ENCODE assay signal across 1 cellular context in genomic region chr7:992742-993607, GRCh38.
TF ChIP-seq lines count a peak whose summit lies in the region.

No MANE protein-coding gene starts in this region.

TF ChIP-seq in HepG2, 621 proteins besides CTCF, POLR2A, EP300 and RAD21 (continued from another document and continues in another):
- TF ChIP-seq, protein P1, sequence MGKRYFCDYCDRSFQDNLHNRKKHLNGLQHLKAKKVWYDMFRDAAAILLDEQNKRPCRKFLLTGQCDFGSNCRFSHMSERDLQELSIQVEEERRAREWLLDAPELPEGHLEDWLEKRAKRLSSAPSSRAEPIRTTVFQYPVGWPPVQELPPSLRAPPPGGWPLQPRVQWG (CRISPR knock-in tag; IDR thresholded peaks at IDR 0.05; ENCODE audit: borderline replicate concordance, low read depth) = no peak
- TF ChIP-seq ZNF672 (CRISPR knock-in tag; IDR thresholded peaks at IDR 0.05) = 0 out of 2 replicates have a peak, but pooled peaks have one; percentile 56
- no peak for TF ChIP-seq NFAT5 (CRISPR knock-in tag; IDR thresholded peaks at IDR 0.05)
- 0 out of 2 replicates have a peak, but pooled peaks have one; percentile 16 for TF ChIP-seq ZNF264 (CRISPR knock-in tag; IDR thresholded peaks at IDR 0.05)
- no peak; the same call in 1 of the 2 replicates for TF ChIP-seq FOXJ3 (CRISPR knock-in tag; IDR thresholded peaks at IDR 0.05; ENCODE audit: borderline replicate concordance)
- peak; percentile 38; the same call in 1 of the 2 replicates for TF ChIP-seq CREM (IDR thresholded peaks at IDR 0.05)
- no peak for TF ChIP-seq CREM (CRISPR knock-in tag; IDR thresholded peaks at IDR 0.05)
- TF ChIP-seq, protein P2, sequence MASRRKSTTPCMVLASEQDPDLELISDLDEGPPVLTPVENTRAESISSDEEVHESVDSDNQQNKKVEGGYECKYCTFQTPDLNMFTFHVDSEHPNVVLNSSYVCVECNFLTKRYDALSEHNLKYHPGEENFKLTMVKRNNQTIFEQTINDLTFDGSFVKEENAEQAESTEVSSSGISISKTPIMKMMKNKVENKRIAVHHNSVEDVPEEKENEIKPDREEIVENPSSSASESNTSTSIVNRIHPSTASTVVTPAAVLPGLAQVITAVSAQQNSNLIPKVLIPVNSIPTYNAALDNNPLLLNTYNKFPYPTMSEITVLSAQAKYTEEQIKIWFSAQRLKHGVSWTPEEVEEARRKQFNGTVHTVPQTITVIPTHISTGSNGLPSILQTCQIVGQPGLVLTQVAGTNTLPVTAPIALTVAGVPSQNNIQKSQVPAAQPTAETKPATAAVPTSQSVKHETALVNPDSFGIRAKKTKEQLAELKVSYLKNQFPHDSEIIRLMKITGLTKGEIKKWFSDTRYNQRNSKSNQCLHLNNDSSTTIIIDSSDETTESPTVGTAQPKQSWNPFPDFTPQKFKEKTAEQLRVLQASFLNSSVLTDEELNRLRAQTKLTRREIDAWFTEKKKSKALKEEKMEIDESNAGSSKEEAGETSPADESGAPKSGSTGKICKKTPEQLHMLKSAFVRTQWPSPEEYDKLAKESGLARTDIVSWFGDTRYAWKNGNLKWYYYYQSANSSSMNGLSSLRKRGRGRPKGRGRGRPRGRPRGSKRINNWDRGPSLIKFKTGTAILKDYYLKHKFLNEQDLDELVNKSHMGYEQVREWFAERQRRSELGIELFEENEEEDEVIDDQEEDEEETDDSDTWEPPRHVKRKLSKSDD (CRISPR knock-in tag; IDR thresholded peaks at IDR 0.05; ENCODE audit: low read depth) = peak; percentile 91
- TF ChIP-seq ZBTB1 (CRISPR knock-in tag; IDR thresholded peaks at IDR 0.05; ENCODE audit: borderline replicate concordance) = no peak; the same call in 1 of the 2 replicates
- TF ChIP-seq SATB2 (CRISPR knock-in tag; IDR thresholded peaks at IDR 0.05) = peak; percentile 45; the same call in 1 of the 2 replicates
- TF ChIP-seq PHF21A (CRISPR knock-in tag; IDR thresholded peaks at IDR 0.05) = peak; percentile 95
- no peak for TF ChIP-seq ZNF282 (IDR thresholded peaks at IDR 0.05; ENCODE audit: partially characterized antibody)
- TF ChIP-seq ZNF775 (CRISPR knock-in tag; IDR thresholded peaks at IDR 0.05; ENCODE audit: borderline replicate concordance) = no peak
- TF ChIP-seq SOX6 (IDR thresholded peaks at IDR 0.05) = no peak
- peak; percentile 84 for TF ChIP-seq SOX6 (CRISPR knock-in tag; IDR thresholded peaks at IDR 0.05)
- TF ChIP-seq ZNF766 (CRISPR knock-in tag; IDR thresholded peaks at IDR 0.05; ENCODE audit: borderline replicate concordance) = peak; percentile 72; the same call in 1 of the 2 replicates
- TF ChIP-seq ATM (IDR thresholded peaks at IDR 0.05; ENCODE audit: borderline replicate concordance) = no peak
- TF ChIP-seq DMTF1 (CRISPR knock-in tag; IDR thresholded peaks at IDR 0.05) = 0 out of 2 replicates have a peak, but pooled peaks have one; percentile 65
- TF ChIP-seq HNF4G (IDR thresholded peaks at IDR 0.05; ENCODE audit: borderline replicate concordance, low read depth, low read length) = peak; percentile 94
- peak; percentile 83 for TF ChIP-seq HNF4G (CRISPR knock-in tag; IDR thresholded peaks at IDR 0.05; ENCODE audit: borderline replicate concordance, low read depth)
- TF ChIP-seq ZNF101 (CRISPR knock-in tag; IDR thresholded peaks at IDR 0.05; ENCODE audit: borderline replicate concordance, low read depth) = peak; percentile 87; the same call in 1 of the 2 replicates
- peak; percentile 22; the same call in 1 of the 2 replicates for TF ChIP-seq CREBL2 (CRISPR knock-in tag; IDR thresholded peaks at IDR 0.05; ENCODE audit: borderline replicate concordance)
- peak; percentile 89 for TF ChIP-seq ZNF792 (CRISPR knock-in tag; IDR thresholded peaks at IDR 0.05)
- peak; percentile 36; the same call in 1 of the 2 replicates for TF ChIP-seq DR1 (CRISPR knock-in tag; IDR thresholded peaks at IDR 0.05)
- TF ChIP-seq HES4 (CRISPR knock-in tag; IDR thresholded peaks at IDR 0.05; ENCODE audit: borderline replicate concordance) = 0 out of 2 replicates have a peak, but pooled peaks have one; percentile 21
- no peak for TF ChIP-seq BORCS8-MEF2B (CRISPR knock-in tag; IDR thresholded peaks at IDR 0.05)
- 0 out of 2 replicates have a peak, but pooled peaks have one; percentile 83 for TF ChIP-seq MZF1 (CRISPR knock-in tag; IDR thresholded peaks at IDR 0.05; ENCODE audit: borderline replicate concordance)
- TF ChIP-seq ZNF160 (CRISPR knock-in tag; IDR thresholded peaks at IDR 0.05) = no peak
- TF ChIP-seq, protein P3, sequence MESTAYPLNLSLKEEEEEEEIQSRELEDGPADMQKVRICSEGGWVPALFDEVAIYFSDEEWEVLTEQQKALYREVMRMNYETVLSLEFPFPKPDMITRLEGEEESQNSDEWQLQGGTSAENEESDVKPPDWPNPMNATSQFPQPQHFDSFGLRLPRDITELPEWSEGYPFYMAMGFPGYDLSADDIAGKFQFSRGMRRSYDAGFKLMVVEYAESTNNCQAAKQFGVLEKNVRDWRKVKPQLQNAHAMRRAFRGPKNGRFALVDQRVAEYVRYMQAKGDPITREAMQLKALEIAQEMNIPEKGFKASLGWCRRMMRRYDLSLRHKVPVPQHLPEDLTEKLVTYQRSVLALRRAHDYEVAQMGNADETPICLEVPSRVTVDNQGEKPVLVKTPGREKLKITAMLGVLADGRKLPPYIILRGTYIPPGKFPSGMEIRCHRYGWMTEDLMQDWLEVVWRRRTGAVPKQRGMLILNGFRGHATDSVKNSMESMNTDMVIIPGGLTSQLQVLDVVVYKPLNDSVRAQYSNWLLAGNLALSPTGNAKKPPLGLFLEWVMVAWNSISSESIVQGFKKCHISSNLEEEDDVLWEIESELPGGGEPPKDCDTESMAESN (CRISPR knock-in tag; conservative IDR thresholded peaks at IDR 0.05) = peak; percentile 94
- peak; percentile 79; the same call in 1 of the 2 replicates for TF ChIP-seq ZFP36L1 (CRISPR knock-in tag; IDR thresholded peaks at IDR 0.05)
- peak; percentile 76 for TF ChIP-seq CEBPB (IDR thresholded peaks at IDR 0.05; ENCODE audit: borderline replicate concordance, low read depth, low read length)
- TF ChIP-seq ZBED4 (CRISPR knock-in tag; IDR thresholded peaks at IDR 0.05; ENCODE audit: borderline replicate concordance) = peak; percentile 94
- no peak for TF ChIP-seq ZNF446 (CRISPR knock-in tag; IDR thresholded peaks at IDR 0.05)
- peak; percentile 64 for TF ChIP-seq NCOA2 (CRISPR knock-in tag; IDR thresholded peaks at IDR 0.05)
- peak; percentile 30; the same call in 1 of the 2 replicates for TF ChIP-seq CHD2 (IDR thresholded peaks at IDR 0.05; ENCODE audit: low read depth, low read length)
- no peak for TF ChIP-seq KLF15 (CRISPR knock-in tag; IDR thresholded peaks at IDR 0.05; ENCODE audit: borderline replicate concordance)
- no peak for TF ChIP-seq PRDM4 (CRISPR knock-in tag; IDR thresholded peaks at IDR 0.05; ENCODE audit: borderline replicate concordance)
- TF ChIP-seq, protein P4, sequence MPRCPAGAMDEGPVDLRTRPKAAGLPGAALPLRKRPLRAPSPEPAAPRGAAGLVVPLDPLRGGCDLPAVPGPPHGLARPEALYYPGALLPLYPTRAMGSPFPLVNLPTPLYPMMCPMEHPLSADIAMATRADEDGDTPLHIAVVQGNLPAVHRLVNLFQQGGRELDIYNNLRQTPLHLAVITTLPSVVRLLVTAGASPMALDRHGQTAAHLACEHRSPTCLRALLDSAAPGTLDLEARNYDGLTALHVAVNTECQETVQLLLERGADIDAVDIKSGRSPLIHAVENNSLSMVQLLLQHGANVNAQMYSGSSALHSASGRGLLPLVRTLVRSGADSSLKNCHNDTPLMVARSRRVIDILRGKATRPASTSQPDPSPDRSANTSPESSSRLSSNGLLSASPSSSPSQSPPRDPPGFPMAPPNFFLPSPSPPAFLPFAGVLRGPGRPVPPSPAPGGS (CRISPR knock-in tag; IDR thresholded peaks at IDR 0.05) = peak; percentile 58
